In the genomic region with DNA sequence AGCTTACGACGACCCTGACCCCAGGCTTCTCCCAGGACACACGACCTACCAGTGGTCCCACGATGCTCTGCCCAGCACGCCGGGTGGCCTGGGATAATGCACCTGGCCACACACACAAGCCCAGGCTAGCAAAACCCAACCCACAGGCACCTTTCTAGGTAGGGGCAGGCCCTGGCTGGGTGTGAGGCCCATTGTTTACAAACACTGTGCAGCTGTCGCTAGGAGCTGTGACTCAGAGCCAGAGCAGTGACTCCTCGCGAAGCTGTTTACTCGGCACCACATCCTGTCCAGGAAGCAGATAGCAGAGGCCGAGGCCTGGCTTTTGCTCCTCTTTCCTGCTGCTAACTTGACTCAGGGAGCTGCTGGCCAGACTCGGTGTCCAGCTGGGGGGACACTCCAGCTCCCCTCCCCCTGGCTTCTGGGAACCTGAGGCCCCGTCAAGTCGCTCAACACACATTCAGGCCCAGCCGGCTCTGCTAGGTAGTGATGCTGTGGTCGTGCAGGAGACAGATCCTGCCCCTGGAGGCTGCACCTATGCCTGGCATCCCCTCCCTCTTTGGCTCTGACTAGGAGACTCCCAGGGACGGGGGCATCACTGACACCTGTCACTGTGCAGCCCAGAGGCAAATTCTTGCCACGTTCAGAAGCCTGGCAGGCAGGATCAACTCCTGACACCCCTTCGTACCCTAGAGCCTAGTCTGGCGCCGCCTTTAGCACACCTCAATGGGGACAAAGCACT, we compare ENCODE assay signal across 1 cellular context.
A peak's percentile ranks its signal among the peaks of the same experiment; 100 is the strongest.
TF ChIP-seq lines count a peak whose summit lies in the region.

No MANE protein-coding gene starts in this region.

TF ChIP-seq in HepG2, 621 proteins besides CTCF, POLR2A, EP300 and RAD21 (continued from another document and continues in another):
- TF ChIP-seq ZBTB43 (CRISPR knock-in tag; conservative IDR thresholded peaks at IDR 0.05), result 0 out of 2 replicates have a peak, but pooled peaks have one; percentile 28
- no peak for TF ChIP-seq ZNF644 (CRISPR knock-in tag; IDR thresholded peaks at IDR 0.05; ENCODE audit: low read depth)
- TF ChIP-seq, protein P1, sequence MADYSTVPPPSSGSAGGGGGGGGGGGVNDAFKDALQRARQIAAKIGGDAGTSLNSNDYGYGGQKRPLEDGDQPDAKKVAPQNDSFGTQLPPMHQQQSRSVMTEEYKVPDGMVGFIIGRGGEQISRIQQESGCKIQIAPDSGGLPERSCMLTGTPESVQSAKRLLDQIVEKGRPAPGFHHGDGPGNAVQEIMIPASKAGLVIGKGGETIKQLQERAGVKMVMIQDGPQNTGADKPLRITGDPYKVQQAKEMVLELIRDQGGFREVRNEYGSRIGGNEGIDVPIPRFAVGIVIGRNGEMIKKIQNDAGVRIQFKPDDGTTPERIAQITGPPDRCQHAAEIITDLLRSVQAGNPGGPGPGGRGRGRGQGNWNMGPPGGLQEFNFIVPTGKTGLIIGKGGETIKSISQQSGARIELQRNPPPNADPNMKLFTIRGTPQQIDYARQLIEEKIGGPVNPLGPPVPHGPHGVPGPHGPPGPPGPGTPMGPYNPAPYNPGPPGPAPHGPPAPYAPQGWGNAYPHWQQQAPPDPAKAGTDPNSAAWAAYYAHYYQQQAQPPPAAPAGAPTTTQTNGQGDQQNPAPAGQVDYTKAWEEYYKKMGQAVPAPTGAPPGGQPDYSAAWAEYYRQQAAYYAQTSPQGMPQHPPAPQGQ (CRISPR knock-in tag; IDR thresholded peaks at IDR 0.05; ENCODE audit: borderline replicate concordance), result no peak
- TF ChIP-seq ZNF569 (CRISPR knock-in tag; IDR thresholded peaks at IDR 0.05; ENCODE audit: borderline replicate concordance), result no peak
- TF ChIP-seq SRY (CRISPR knock-in tag; IDR thresholded peaks at IDR 0.05), result no peak; the same call in 1 of the 2 replicates
- TF ChIP-seq, protein P2, sequence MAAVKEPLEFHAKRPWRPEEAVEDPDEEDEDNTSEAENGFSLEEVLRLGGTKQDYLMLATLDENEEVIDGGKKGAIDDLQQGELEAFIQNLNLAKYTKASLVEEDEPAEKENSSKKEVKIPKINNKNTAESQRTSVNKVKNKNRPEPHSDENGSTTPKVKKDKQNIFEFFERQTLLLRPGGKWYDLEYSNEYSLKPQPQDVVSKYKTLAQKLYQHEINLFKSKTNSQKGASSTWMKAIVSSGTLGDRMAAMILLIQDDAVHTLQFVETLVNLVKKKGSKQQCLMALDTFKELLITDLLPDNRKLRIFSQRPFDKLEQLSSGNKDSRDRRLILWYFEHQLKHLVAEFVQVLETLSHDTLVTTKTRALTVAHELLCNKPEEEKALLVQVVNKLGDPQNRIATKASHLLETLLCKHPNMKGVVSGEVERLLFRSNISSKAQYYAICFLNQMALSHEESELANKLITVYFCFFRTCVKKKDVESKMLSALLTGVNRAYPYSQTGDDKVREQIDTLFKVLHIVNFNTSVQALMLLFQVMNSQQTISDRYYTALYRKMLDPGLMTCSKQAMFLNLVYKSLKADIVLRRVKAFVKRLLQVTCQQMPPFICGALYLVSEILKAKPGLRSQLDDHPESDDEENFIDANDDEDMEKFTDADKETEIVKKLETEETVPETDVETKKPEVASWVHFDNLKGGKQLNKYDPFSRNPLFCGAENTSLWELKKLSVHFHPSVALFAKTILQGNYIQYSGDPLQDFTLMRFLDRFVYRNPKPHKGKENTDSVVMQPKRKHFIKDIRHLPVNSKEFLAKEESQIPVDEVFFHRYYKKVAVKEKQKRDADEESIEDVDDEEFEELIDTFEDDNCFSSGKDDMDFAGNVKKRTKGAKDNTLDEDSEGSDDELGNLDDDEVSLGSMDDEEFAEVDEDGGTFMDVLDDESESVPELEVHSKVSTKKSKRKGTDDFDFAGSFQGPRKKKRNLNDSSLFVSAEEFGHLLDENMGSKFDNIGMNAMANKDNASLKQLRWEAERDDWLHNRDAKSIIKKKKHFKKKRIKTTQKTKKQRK (IDR thresholded peaks at IDR 0.05; ENCODE audit: low read length), result no peak
- TF ChIP-seq HNRNPK (IDR thresholded peaks at IDR 0.05; ENCODE audit: low read depth, low read length, poor library complexity, severe bottlenecking), result no peak
- no peak for TF ChIP-seq NBN (conservative IDR thresholded peaks at IDR 0.05)
- TF ChIP-seq ZNF567 (CRISPR knock-in tag; IDR thresholded peaks at IDR 0.05; ENCODE audit: borderline replicate concordance), result no peak
- TF ChIP-seq STAT5B (CRISPR knock-in tag; IDR thresholded peaks at IDR 0.05), result no peak
- TF ChIP-seq, protein P3, sequence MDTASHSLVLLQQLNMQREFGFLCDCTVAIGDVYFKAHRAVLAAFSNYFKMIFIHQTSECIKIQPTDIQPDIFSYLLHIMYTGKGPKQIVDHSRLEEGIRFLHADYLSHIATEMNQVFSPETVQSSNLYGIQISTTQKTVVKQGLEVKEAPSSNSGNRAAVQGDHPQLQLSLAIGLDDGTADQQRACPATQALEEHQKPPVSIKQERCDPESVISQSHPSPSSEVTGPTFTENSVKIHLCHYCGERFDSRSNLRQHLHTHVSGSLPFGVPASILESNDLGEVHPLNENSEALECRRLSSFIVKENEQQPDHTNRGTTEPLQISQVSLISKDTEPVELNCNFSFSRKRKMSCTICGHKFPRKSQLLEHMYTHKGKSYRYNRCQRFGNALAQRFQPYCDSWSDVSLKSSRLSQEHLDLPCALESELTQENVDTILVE (CRISPR knock-in tag; IDR thresholded peaks at IDR 0.05), result no peak
- TF ChIP-seq ZNF24 (IDR thresholded peaks at IDR 0.05), result no peak
- TF ChIP-seq MYC (CRISPR knock-in tag; IDR thresholded peaks at IDR 0.05; ENCODE audit: borderline replicate concordance), result peak; percentile 32; the same call in 1 of the 2 replicates
- no peak for TF ChIP-seq ZEB1 (IDR thresholded peaks at IDR 0.05; ENCODE audit: insufficient replicate concordance, low read depth)
- TF ChIP-seq, protein P4, sequence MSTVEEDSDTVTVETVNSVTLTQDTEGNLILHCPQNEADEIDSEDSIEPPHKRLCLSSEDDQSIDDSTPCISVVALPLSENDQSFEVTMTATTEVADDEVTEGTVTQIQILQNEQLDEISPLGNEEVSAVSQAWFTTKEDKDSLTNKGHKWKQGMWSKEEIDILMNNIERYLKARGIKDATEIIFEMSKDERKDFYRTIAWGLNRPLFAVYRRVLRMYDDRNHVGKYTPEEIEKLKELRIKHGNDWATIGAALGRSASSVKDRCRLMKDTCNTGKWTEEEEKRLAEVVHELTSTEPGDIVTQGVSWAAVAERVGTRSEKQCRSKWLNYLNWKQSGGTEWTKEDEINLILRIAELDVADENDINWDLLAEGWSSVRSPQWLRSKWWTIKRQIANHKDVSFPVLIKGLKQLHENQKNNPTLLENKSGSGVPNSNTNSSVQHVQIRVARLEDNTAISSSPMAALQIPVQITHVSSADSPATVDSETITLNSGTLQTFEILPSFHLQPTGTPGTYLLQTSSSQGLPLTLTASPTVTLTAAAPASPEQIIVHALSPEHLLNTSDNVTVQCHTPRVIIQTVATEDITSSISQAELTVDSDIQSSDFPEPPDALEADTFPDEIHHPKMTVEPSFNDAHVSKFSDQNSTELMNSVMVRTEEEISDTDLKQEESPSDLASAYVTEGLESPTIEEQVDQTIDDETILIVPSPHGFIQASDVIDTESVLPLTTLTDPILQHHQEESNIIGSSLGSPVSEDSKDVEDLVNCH (CRISPR knock-in tag; IDR thresholded peaks at IDR 0.05), result no peak
- TF ChIP-seq PAWR (CRISPR knock-in tag; IDR thresholded peaks at IDR 0.05; ENCODE audit: borderline replicate concordance), result no peak
- no peak for TF ChIP-seq HBP1 (CRISPR knock-in tag; IDR thresholded peaks at IDR 0.05; ENCODE audit: low read depth)
- no peak; the same call in 1 of the 2 replicates for TF ChIP-seq ZZZ3 (CRISPR knock-in tag; IDR thresholded peaks at IDR 0.05; ENCODE audit: borderline replicate concordance)
- TF ChIP-seq NR0B2 (CRISPR knock-in tag; IDR thresholded peaks at IDR 0.05), result no peak
- TF ChIP-seq, protein P5, sequence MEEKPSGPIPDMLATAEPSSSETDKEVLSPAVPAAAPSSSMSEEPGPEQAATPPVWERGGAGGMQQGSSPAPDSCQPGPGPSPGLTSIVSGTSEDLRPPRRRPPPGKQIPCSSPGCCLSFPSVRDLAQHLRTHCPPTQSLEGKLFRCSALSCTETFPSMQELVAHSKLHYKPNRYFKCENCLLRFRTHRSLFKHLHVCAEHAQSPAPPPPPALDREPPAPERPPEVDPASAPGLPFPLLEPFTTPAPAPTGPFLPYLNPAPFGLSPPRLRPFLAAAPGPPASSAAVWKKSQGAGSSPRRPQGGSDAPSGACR (CRISPR knock-in tag; IDR thresholded peaks at IDR 0.05), result no peak
- no peak for TF ChIP-seq ZBTB21 (CRISPR knock-in tag; IDR thresholded peaks at IDR 0.05)
- TF ChIP-seq, protein P6, sequence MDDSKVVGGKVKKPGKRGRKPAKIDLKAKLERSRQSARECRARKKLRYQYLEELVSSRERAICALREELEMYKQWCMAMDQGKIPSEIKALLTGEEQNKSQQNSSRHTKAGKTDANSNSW (CRISPR knock-in tag; IDR thresholded peaks at IDR 0.05; ENCODE audit: borderline replicate concordance), result no peak
- peak; percentile 96 for TF ChIP-seq TFAP4 (IDR thresholded peaks at IDR 0.05; ENCODE audit: borderline replicate concordance, low read depth)
- TF ChIP-seq, protein P7, sequence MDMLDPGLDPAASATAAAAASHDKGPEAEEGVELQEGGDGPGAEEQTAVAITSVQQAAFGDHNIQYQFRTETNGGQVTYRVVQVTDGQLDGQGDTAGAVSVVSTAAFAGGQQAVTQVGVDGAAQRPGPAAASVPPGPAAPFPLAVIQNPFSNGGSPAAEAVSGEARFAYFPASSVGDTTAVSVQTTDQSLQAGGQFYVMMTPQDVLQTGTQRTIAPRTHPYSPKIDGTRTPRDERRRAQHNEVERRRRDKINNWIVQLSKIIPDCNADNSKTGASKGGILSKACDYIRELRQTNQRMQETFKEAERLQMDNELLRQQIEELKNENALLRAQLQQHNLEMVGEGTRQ (IDR thresholded peaks at IDR 0.05; ENCODE audit: low read depth, low read length), result no peak
- TF ChIP-seq, protein P7 (CRISPR knock-in tag; IDR thresholded peaks at IDR 0.05; ENCODE audit: borderline replicate concordance), result no peak
- TF ChIP-seq ZNF724P (CRISPR knock-in tag; IDR thresholded peaks at IDR 0.05; ENCODE audit: borderline replicate concordance), result no peak
- TF ChIP-seq KLF12 (CRISPR knock-in tag; IDR thresholded peaks at IDR 0.05; ENCODE audit: borderline replicate concordance), result no peak
- TF ChIP-seq ZNF788 (CRISPR knock-in tag; IDR thresholded peaks at IDR 0.05; ENCODE audit: borderline replicate concordance), result peak; percentile 54; the same call in 1 of the 2 replicates
- no peak for TF ChIP-seq ZNF256 (CRISPR knock-in tag; conservative IDR thresholded peaks at IDR 0.05)
- no peak for TF ChIP-seq MAFF (IDR thresholded peaks at IDR 0.05; ENCODE audit: low read depth, low read length)
- TF ChIP-seq ZBTB33 (CRISPR knock-in tag; IDR thresholded peaks at IDR 0.05), result no peak
- peak; percentile 33; the same call in 1 of the 2 replicates for TF ChIP-seq MIXL1 (CRISPR knock-in tag; IDR thresholded peaks at IDR 0.05)
- TF ChIP-seq FOXK1 (CRISPR knock-in tag; IDR thresholded peaks at IDR 0.05; ENCODE audit: borderline replicate concordance, low read depth), result peak; percentile 95
- TF ChIP-seq ZNF768 (CRISPR knock-in tag; IDR thresholded peaks at IDR 0.05), result no peak
- no peak for TF ChIP-seq NRL (CRISPR knock-in tag; IDR thresholded peaks at IDR 0.05; ENCODE audit: borderline replicate concordance)
- no peak for TF ChIP-seq ZNF672 (CRISPR knock-in tag; IDR thresholded peaks at IDR 0.05)
- TF ChIP-seq ZNF484 (CRISPR knock-in tag; IDR thresholded peaks at IDR 0.05; ENCODE audit: borderline replicate concordance, low read depth), result no peak
- TF ChIP-seq SYNCRIP (IDR thresholded peaks at IDR 0.05; ENCODE audit: insufficient read depth, low read depth, low read length), result no peak
